In genomic region chr16:51365715-51366114, GRCh38 we compare ENCODE assay signal across 1 cellular context.
TF ChIP-seq lines count a peak whose summit lies in the region.

No MANE protein-coding gene starts in this region.

TF ChIP-seq in HepG2, 621 proteins besides CTCF, POLR2A, EP300 and RAD21 (continued from another document):
- TF ChIP-seq FIP1L1 (IDR thresholded peaks at IDR 0.05; ENCODE audit: borderline replicate concordance, insufficient read depth, low read depth, low read length), result no peak
- TF ChIP-seq ZXDC (CRISPR knock-in tag; IDR thresholded peaks at IDR 0.05), result no peak
- TF ChIP-seq MXD1 (CRISPR knock-in tag; IDR thresholded peaks at IDR 0.05), result no peak
- TF ChIP-seq ZNF768 (CRISPR knock-in tag; IDR thresholded peaks at IDR 0.05), result no peak
